8 cellular contexts compared by ENCODE assay signal in genomic region chr5:143182901-143183820, GRCh38.
DNase-seq lines count a peak whose midpoint lies in the region; ATAC-seq and TF ChIP-seq lines count a peak whose summit lies in the region.

No MANE protein-coding gene starts in this region.

- H3K27me3 Mint-ChIP-seq in T-cell (no peaks in the 10 kb centered on the region), endothelial cell (ENCODE audit: unreplicated experiment) (peaks cover 8% of the 10 kb centered on the region)

- H3K9me3 Mint-ChIP-seq in T-cell: peaks cover 0 to 2% (median 0%) of the 10 kb centered on the region in 3 donors
- H3K9me3 Mint-ChIP-seq in endothelial cell (ENCODE audit: unreplicated experiment): no peaks in the 10 kb centered on the region

- ATAC-seq in HG02852 (IDR thresholded peaks at IDR 0.05; ENCODE audit: unreplicated experiment) (peak; percentile 64), T-cell (replicated peaks in 1 of 4) (peak; percentile 30 to 64 (median 38))

- DNase-seq in NCI-H1092 treated with DMSO at 0.1 percent for 48 hours (lab: John Stamatoyannopoulos, UW) (peak; percentile 13), NCI-H1092 (lab: John Stamatoyannopoulos, UW) (no peak), T-cell (peak in 10 of 34 experiments; percentile 3 to 16 (median 6)), fibroblast of mammary gland (ENCODE audit: low read depth) (peak; percentile 66), WERI-Rb-1 (no peak), endothelial cell (ENCODE audit: low spot score) (no peak)
- peak; percentile 55 to 65 for DNase-seq in stimulated activated CD8-positive, alpha-beta memory T cell treated with anti-CD3 and anti-CD28 coated beads, Interleukin-15, amount 100 ng/mL, for 48 hours (ENCODE audit: low read depth in 2 of 2)

- peak overlapping the region; percentile 60 to 71 for H3K27ac Mint-ChIP-seq in T-cell
- H3K27ac Mint-ChIP-seq in endothelial cell (ENCODE audit: unreplicated experiment): no peak overlapping the region

- H3K4me1 Mint-ChIP-seq in T-cell (peaks cover 24 to 35% (median 26%) of the 10 kb centered on the region in 3 donors), endothelial cell (ENCODE audit: unreplicated experiment) (peaks cover 21% of the 10 kb centered on the region)

- no peaks in the 10 kb centered on the region for H3K36me3 ChIP-seq in WERI-Rb-1

- H3K36me3 Mint-ChIP-seq in T-cell: peaks cover 34% of the 10 kb centered on the region
- H3K36me3 Mint-ChIP-seq in endothelial cell (ENCODE audit: low read depth, unreplicated experiment): peaks cover 17% of the 10 kb centered on the region

- no peaks in the 10 kb centered on the region for H3K9me3 ChIP-seq in WERI-Rb-1 (ENCODE audit: severe bottlenecking)

- H3K27me3 ChIP-seq in WERI-Rb-1 (ENCODE audit: insufficient read depth, low read depth, severe bottlenecking): no peaks in the 10 kb centered on the region

- no peak for TF ChIP-seq CTCF in fibroblast of mammary gland (conservative IDR thresholded peaks at IDR 0.05; ENCODE audit: control insufficient read depth, insufficient read depth, low read depth, low read length)
- TF ChIP-seq CTCF in WERI-Rb-1 (IDR thresholded peaks at IDR 0.05; ENCODE audit: low read depth, low read length): no peak
- TF ChIP-seq CTCF in endothelial cell (IDR thresholded peaks at IDR 0.05; ENCODE audit: unreplicated experiment): no peak

- no peak overlapping the region for H3K27ac ChIP-seq in WERI-Rb-1

- H3K4me3 ChIP-seq in fibroblast of mammary gland (ENCODE audit: control insufficient read depth, low read depth, low read length) (no peak overlapping the region), WERI-Rb-1 (ENCODE audit: low read depth, low read length) (no peak overlapping the region)

- POLR2A ChIA-PET in T-cell (lab: Charles Lee): interaction anchor here in 1 of 2 donors (0.5 to 0.7 kb wide), 2 partner anchors 74 to 180 kb away, joined by 3 to 6 read pairs; no protein-coding TSS in a partner anchor

- CTCF ChIA-PET in T-cell (lab: Charles Lee): interaction anchor here in 1 of 2 donors (0.6 kb wide), 1 partner anchor 15 kb away, joined by 4 read pairs; no protein-coding TSS in a partner anchor

- H3K4me3 Mint-ChIP-seq in T-cell (peak overlapping the region in 1 of 3 donors; percentile 4), endothelial cell (ENCODE audit: unreplicated experiment) (no peak overlapping the region)

Comparison
In these comparisons a context has a peak if more than half of its experiments do, and no peak if none do; other contexts are left out.
1. DNase-seq: peak in NCI-H1092 treated with DMSO at 0.1 percent for 48 hours (single experiment), fibroblast of mammary gland (single experiment) and stimulated activated CD8-positive, alpha-beta memory T cell treated with anti-CD3 and anti-CD28 coated beads, Interleukin-15, amount 100 ng/mL, for 48 hours (2 of 2); none in NCI-H1092 (single experiment), WERI-Rb-1 (single experiment) and endothelial cell (single experiment).